16 cellular contexts compared by ENCODE assay signal in the genomic region with DNA sequence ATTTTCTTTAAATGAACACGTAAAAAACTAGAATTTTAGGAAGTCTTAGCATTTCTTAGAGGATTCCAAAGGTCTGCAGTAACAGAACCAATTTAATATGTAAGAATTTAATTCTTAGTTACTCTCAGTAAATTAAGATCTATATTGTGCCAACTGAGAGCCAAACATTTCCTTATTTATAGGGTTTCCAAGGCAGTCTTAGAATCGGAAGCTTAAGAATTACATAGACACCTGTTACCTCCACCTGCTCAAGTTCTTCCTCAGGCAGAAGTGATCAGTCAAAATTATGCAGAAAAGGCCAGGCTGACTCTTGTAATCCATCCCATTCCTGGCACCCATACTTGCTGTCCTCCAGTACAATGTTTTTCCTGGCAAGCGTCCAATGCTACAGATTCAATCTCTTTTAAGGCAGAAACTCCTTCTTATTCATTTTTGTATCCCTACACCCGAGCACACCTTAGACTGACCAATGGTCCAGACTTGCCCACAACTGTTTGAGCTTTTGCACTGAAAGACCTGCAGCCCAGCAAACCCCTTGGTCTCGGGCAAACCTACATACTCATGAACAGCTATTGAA.
DNase-seq lines count a peak whose midpoint lies in the region; ATAC-seq and TF ChIP-seq lines count a peak whose summit lies in the region.
"Had no signal": no experiment of that assay in that cellular context is flagged by ENCODE, and none has a peak within 500 bp of the region (broad histone marks: within the 10 kb centered on the region; RNA-seq: fewer than 3 reads in every experiment).

No MANE protein-coding gene starts in this region.

- H3K4me3 ChIP-seq in MG63: no peak overlapping the region
- H3K4me3 ChIP-seq: suprapubic skin had no signal

- no peaks in the 10 kb centered on the region for H3K9me3 ChIP-seq in MG63
- H3K9me3 ChIP-seq: suprapubic skin had no signal

- TF ChIP-seq CTCF in VCaP (conservative IDR thresholded peaks at IDR 0.05): no peak

- DNase-seq in DMS 273 treated with DMSO at 0.1 percent for 48 hours (lab: John Stamatoyannopoulos, UW) (peak; percentile 75), MG63 (peak; percentile 38), left kidney (ENCODE audit: low read depth, low spot score) (peak; percentile 31), ecto neural progenitor cell (ENCODE audit: low spot score) (no peak)
- DNase-seq: activated CD4-positive, alpha-beta T cell treated with anti-CD3 and anti-CD28 coated beads for 4 hours; activated naive CD4-positive, alpha-beta T cell treated with anti-CD3 and anti-CD28 coated beads, Interleukin-2, amount 10 ng/mL, durations not matched to agents 7 days and 5 days; CD8-positive, alpha-beta T cell; MM.1S; Right ventricle myocardium superior; stimulated activated CD4-positive, alpha-beta T cell treated with anti-CD3 and anti-CD28 coated beads, Interleukin-4, amount 100 ng/mL, for 1 hour had no signal

- peaks cover 52% of the 10 kb centered on the region for H3K36me3 ChIP-seq in MG63

- peak overlapping the region; percentile 93 for H3K27ac ChIP-seq in VCaP
- H3K27ac ChIP-seq: suprapubic skin had no signal

- ATAC-seq in GM19395 (IDR thresholded peaks at IDR 0.05; ENCODE audit: unreplicated experiment): no peak
- no peak for ATAC-seq in GM21529 (IDR thresholded peaks at IDR 0.05; ENCODE audit: unreplicated experiment)
- no peak for ATAC-seq in HG03039 (IDR thresholded peaks at IDR 0.05; ENCODE audit: unreplicated experiment)
- ATAC-seq: CD8-positive, alpha-beta T cell; natural killer cell treated with Interleukin-12 subunit alpha and Interleukin-12 subunit beta and Interleukin-15 and Interleukin-18, amount 100 ng/mL, for 72 hours had no signal

- no peaks in the 10 kb centered on the region for H3K27me3 ChIP-seq in MG63
- H3K27me3 ChIP-seq: suprapubic skin had no signal
